ENCODE assay signal across 17 cellular contexts in genomic region chr15:98288091-98288590, GRCh38.
DNase-seq lines count a peak whose midpoint lies in the region; ATAC-seq and TF ChIP-seq lines count a peak whose summit lies in the region.
"Had no signal": no experiment of that assay in that cellular context is flagged by ENCODE, and none has a peak within 500 bp of the region (broad histone marks: within the 10 kb centered on the region; RNA-seq: fewer than 3 reads in every experiment).

No MANE protein-coding gene starts in this region.

- DNase-seq in endodermal cell (peak; percentile 22), islet precursor cell (peak; percentile 29), vagina (ENCODE audit: extremely low spot score in 2 of 2) (peak; percentile 62 to 85), NCI-H1694 treated with DMSO at 0.1 percent for 48 hours (lab: John Stamatoyannopoulos, UW) (no peak)
- DNase-seq: AML-193; Caco-2; Calu3; CD4-positive, alpha-beta T cell; CD8-positive, alpha-beta T cell; DMS79 treated with DMSO at 0.1 percent for 48 hours; GF-D8 had no signal

- peaks cover 12% of the 10 kb centered on the region for H3K4me1 Mint-ChIP-seq in endodermal cell
- H3K4me1 Mint-ChIP-seq: B cell had no signal

- H3K36me3 ChIP-seq in endodermal cell (ENCODE audit: control insufficient read depth, insufficient read depth, low read length) (no peaks in the 10 kb centered on the region), vagina (no peaks in the 10 kb centered on the region)
- H3K36me3 ChIP-seq: BLaER1 treated with 17β-estradiol and CSF1 and Interleukin-3, amounts not matched to agents 10 nM and 100 nM had no signal

- H3K27me3 ChIP-seq in endodermal cell (ENCODE audit: control insufficient read depth, insufficient read depth, low read length, poor library complexity, severe bottlenecking), result peaks cover 37% of the 10 kb centered on the region
- peaks cover 7% of the 10 kb centered on the region for H3K27me3 ChIP-seq in vagina

- H3K36me3 Mint-ChIP-seq in endodermal cell (ENCODE audit: low read depth), result no peaks in the 10 kb centered on the region
- H3K36me3 Mint-ChIP-seq: CD8-positive, alpha-beta T cell had no signal

- H3K27ac ChIP-seq in endodermal cell (ENCODE audit: low read depth, low read length) (no peak overlapping the region), vagina (no peak overlapping the region)
- H3K27ac ChIP-seq: 22Rv1; A549; BLaER1 treated with 17β-estradiol and CSF1 and Interleukin-3, amounts not matched to agents 10 nM and 100 nM; C4-2B had no signal

- no peak overlapping the region for H3K4me3 Mint-ChIP-seq in endodermal cell
- H3K4me3 Mint-ChIP-seq: B cell; CD4-positive, alpha-beta T cell; CD8-positive, alpha-beta T cell had no signal

- peaks cover 35% of the 10 kb centered on the region for H3K27me3 Mint-ChIP-seq in endodermal cell (ENCODE audit: insufficient read depth)

- no peak for TF ChIP-seq POLR2A in vagina (IDR thresholded peaks at IDR 0.05)

- no peak overlapping the region for H3K9ac ChIP-seq in endodermal cell (ENCODE audit: extremely low read depth, low read length, poor library complexity, severe bottlenecking)
- H3K9ac ChIP-seq: BLaER1 treated with 17β-estradiol and CSF1 and Interleukin-3, amounts not matched to agents 10 nM and 100 nM had no signal

- H3K9me3 ChIP-seq in endodermal cell (ENCODE audit: control insufficient read depth, low read length), result no peaks in the 10 kb centered on the region
- no peaks in the 10 kb centered on the region for H3K9me3 ChIP-seq in vagina
- H3K9me3 ChIP-seq: A549, Caco-2 had no signal

- no peak for ATAC-seq in HG03565 (IDR thresholded peaks at IDR 0.05; ENCODE audit: unreplicated experiment)
- ATAC-seq: A549; CD8-positive, alpha-beta T cell had no signal

- no peak overlapping the region for H3K27ac Mint-ChIP-seq in endodermal cell
- H3K27ac Mint-ChIP-seq: B cell; CD4-positive, alpha-beta T cell; CD8-positive, alpha-beta T cell had no signal

- H3K9me3 Mint-ChIP-seq in endodermal cell, result no peaks in the 10 kb centered on the region
- H3K9me3 Mint-ChIP-seq: CD4-positive, alpha-beta T cell; CD8-positive, alpha-beta T cell had no signal

- H3K4me1 ChIP-seq in endodermal cell (ENCODE audit: control insufficient read depth, insufficient read depth, low read length) (no peaks in the 10 kb centered on the region), vagina (peaks cover 8% of the 10 kb centered on the region)
- H3K4me1 ChIP-seq: A549, Caco-2 had no signal

- intact Hi-C loops in vagina (cut with DNase I), result no loop called here

- no peak for TF ChIP-seq CTCF in endodermal cell (conservative IDR thresholded peaks at IDR 0.05)
- no peak for TF ChIP-seq CTCF in vagina (IDR thresholded peaks at IDR 0.05)

- 88 to 96% methylated on average over 11 of the region's 11 CpGs for WGBS in endodermal cell (ENCODE audit: insufficient coverage in 1 of 2, insufficient read length in 1 of 2), 2 experiments

- H3K4me3 ChIP-seq in endodermal cell (ENCODE audit: low read length) (no peak overlapping the region), vagina (no peak overlapping the region)
- H3K4me3 ChIP-seq: A549; BLaER1 treated with 17β-estradiol and CSF1 and Interleukin-3, amounts not matched to agents 10 nM and 100 nM had no signal
